ENCODE assay signal across 8 cellular contexts in genomic region chr2:233349005-233349998, GRCh38. TPM values are rescaled to one million over a fixed set of nuclear protein-coding genes. Genes with fewer than 3 reads are reported as not detected.
DNase-seq lines count a peak whose midpoint lies in the region; ATAC-seq and TF ChIP-seq lines count a peak whose summit lies in the region.

No MANE protein-coding gene starts in this region.

- H3K4me3 ChIP-seq in suprapubic skin = no peak overlapping the region

- no peak overlapping the region for H3K4me3 Mint-ChIP-seq in activated naive CD4-positive, alpha-beta T cell treated with anti-CD3 and anti-CD28 coated beads, Interleukin-2, amount 10 ng/mL, durations not matched to agents 7 days and 5 days
- H3K4me3 Mint-ChIP-seq in neural crest cell = peak overlapping the region; percentile 50

- H3K27me3 Mint-ChIP-seq in activated naive CD4-positive, alpha-beta T cell treated with anti-CD3 and anti-CD28 coated beads, Interleukin-2, amount 10 ng/mL, durations not matched to agents 7 days and 5 days = peaks cover 50% of the 10 kb centered on the region
- peaks cover 14% of the 10 kb centered on the region for H3K27me3 Mint-ChIP-seq in neural crest cell (ENCODE audit: low read depth)

- CTCF ChIA-PET in activated naive CD4-positive, alpha-beta T cell treated with anti-CD3 and anti-CD28 coated beads, Interleukin-2, amount 10 ng/mL, durations not matched to agents 7 days and 5 days (lab: Charles Lee) = interaction anchor here (0.7 to 1.4 kb wide), 2 partner anchors 12 to 32 kb away, joined by 3 read pairs; no protein-coding TSS in a partner anchor

- WGBS in suprapubic skin = 73% methylated on average over 7 of the region's 15 CpGs

- H3K27ac ChIP-seq in angular gyrus (ENCODE audit: low read depth, low read length) (peak overlapping the region; percentile 88), suprapubic skin (no peak overlapping the region)

- peaks cover 49% of the 10 kb centered on the region for H3K4me1 Mint-ChIP-seq in activated naive CD4-positive, alpha-beta T cell treated with anti-CD3 and anti-CD28 coated beads, Interleukin-2, amount 10 ng/mL, durations not matched to agents 7 days and 5 days
- H3K4me1 Mint-ChIP-seq in neural crest cell = peaks cover 37% of the 10 kb centered on the region

- peaks cover 6% of the 10 kb centered on the region for H3K36me3 Mint-ChIP-seq in activated naive CD4-positive, alpha-beta T cell treated with anti-CD3 and anti-CD28 coated beads, Interleukin-2, amount 10 ng/mL, durations not matched to agents 7 days and 5 days
- no peaks in the 10 kb centered on the region for H3K36me3 Mint-ChIP-seq in neural crest cell (ENCODE audit: low read depth)

- H3K9me3 ChIP-seq in suprapubic skin = no peaks in the 10 kb centered on the region

- peak overlapping the region; percentile 2 for H3K27ac Mint-ChIP-seq in activated naive CD4-positive, alpha-beta T cell treated with anti-CD3 and anti-CD28 coated beads, Interleukin-2, amount 10 ng/mL, durations not matched to agents 7 days and 5 days
- H3K27ac Mint-ChIP-seq in neural crest cell (ENCODE audit: unreplicated experiment) = no peak overlapping the region

- H3K36me3 ChIP-seq in suprapubic skin = no peaks in the 10 kb centered on the region

- TF ChIP-seq POLR2A in suprapubic skin (IDR thresholded peaks at IDR 0.05) = no peak

- no peaks in the 10 kb centered on the region for H3K9me3 Mint-ChIP-seq in activated naive CD4-positive, alpha-beta T cell treated with anti-CD3 and anti-CD28 coated beads, Interleukin-2, amount 10 ng/mL, durations not matched to agents 7 days and 5 days
- H3K9me3 Mint-ChIP-seq in neural crest cell = no peaks in the 10 kb centered on the region

- peak; percentile 61 for ATAC-seq in HG03280 (IDR thresholded peaks at IDR 0.05; ENCODE audit: unreplicated experiment)
- no peak for ATAC-seq in GM21528 (IDR thresholded peaks at IDR 0.05; ENCODE audit: low FRiP score, unreplicated experiment)

- no peak for DNase-seq in activated naive CD4-positive, alpha-beta T cell treated with anti-CD3 and anti-CD28 coated beads, Interleukin-2, amount 10 ng/mL, durations not matched to agents 7 days and 5 days
- DNase-seq in activated naive CD4-positive, alpha-beta T cell treated with Interleukin-2 at 50 U/mL for 16 hours = no peak
- no peak for DNase-seq in neural crest cell (ENCODE audit: low read depth, low spot score)
- DNase-seq in activated T-cell treated with anti-CD3 and anti-CD28 coated beads, Interleukin-2, amount 50 U/mL, for 48 hours = no peak
- no peak for DNase-seq in suprapubic skin (ENCODE audit: low spot score in 2 of 2)

- TF ChIP-seq EP300 in suprapubic skin (IDR thresholded peaks at IDR 0.05) = no peak

- peaks cover 25% of the 10 kb centered on the region for H3K4me1 ChIP-seq in suprapubic skin

- TF ChIP-seq CTCF in neural crest cell (conservative IDR thresholded peaks at IDR 0.05) (no peak), suprapubic skin (IDR thresholded peaks at IDR 0.05) (no peak)

- peaks cover 6% of the 10 kb centered on the region for H3K27me3 ChIP-seq in suprapubic skin

RNA-seq across cellular contexts. Expression of gene DGKD, which starts 5.0 kb away (rescaled TPM):
- total RNA-seq in neural crest cell (48.7 and 58.6 TPM in 2 replicates), suprapubic skin (10 to 100 TPM in 2 of 4 donors, 1 to 10 TPM in 2; 7.0 to 55.4 (median 10.9) TPM)

RNA-seq across cellular contexts. Expression of gene SAG, which starts 41.7 kb away (rescaled TPM):
- not detected in 2 replicates for total RNA-seq in neural crest cell
- not detected for total RNA-seq in suprapubic skin
